Comparison of ENCODE assay signal across 15 cellular contexts in the genomic region with DNA sequence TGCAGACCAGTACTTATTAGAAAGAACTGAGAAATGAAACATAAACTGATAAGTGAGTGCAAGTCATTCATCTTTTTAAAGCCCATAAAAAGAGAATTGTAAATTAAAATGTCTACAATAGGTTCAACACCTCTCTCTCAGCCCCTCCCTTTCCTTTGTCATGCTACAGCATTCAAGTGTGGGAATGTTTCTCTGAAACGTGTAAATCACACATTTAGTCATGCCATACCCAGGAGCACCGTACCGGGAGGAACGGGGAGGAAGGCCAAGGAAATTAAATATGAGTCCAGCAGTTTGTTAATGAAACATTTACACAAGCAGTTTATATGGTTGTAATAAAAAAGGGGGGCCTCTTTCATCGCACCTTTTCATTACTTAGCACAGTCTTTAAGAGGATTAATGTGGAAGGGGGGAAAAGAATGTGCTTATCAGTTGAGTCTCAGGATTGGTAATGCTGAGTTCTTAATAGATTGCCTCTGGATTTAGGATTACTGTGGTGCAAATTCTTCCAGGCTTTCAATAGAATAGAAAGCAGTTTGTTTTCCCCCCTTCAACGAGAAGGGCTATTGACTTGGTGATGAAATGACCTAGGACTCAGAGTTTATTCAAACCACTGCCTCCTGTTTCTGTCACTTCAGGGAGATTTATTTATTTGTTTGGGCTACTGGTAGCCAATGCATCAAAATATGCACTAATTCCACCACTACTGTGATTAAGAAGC.
DNase-seq lines count a peak whose midpoint lies in the region; ATAC-seq, FAIRE-seq and TF ChIP-seq lines count a peak whose summit lies in the region.
"Had no signal": no experiment of that assay in that cellular context is flagged by ENCODE, and none has a peak within 500 bp of the region (broad histone marks: within the 10 kb centered on the region; RNA-seq: fewer than 3 reads in every experiment).

No MANE protein-coding gene starts in this region.

- TF ChIP-seq POLR2A in spleen (IDR thresholded peaks at IDR 0.05), result no peak

- H3K36me3 ChIP-seq in DND-41 (ENCODE audit: insufficient read depth, low read length) (no peaks in the 10 kb centered on the region), HAP-1 (replicated peaks) (no peaks in the 10 kb centered on the region), OCI-LY1 (ENCODE audit: insufficient read depth, low read length) (no peaks in the 10 kb centered on the region), keratinocyte (ENCODE audit: control insufficient read depth in 2 of 2, extremely low read depth in 1 of 2, insufficient read depth in 2 of 2, low read length in 2 of 2) (no peaks in the 10 kb centered on the region), spleen (no peaks in the 10 kb centered on the region)
- H3K36me3 ChIP-seq: MG63 had no signal

- WGBS in spleen, 5 donors, result 70 to 81% (median 76%) methylated on average over 6 of the region's 6 CpGs

- H3K4me3 ChIP-seq in DND-41 (ENCODE audit: low read depth in 1 of 2, low read length in 2 of 2) (no peak overlapping the region), HAP-1 (no peak overlapping the region), OCI-LY1 (ENCODE audit: low read depth, low read length, poor library complexity, severe bottlenecking) (peak overlapping the region; percentile 41), keratinocyte (ENCODE audit: control insufficient read depth in 2 of 3, extremely low read depth in 1 of 3, insufficient read depth in 2 of 3, low read depth in 1 of 3, low read length in 3 of 3) (no peak overlapping the region), spleen (no peak overlapping the region)
- H3K4me3 ChIP-seq: MG63 had no signal

- DNase-seq in DND-41, result no peak
- peak; percentile 69 to 99 for DNase-seq in HAP-1 (ENCODE audit: low spot score in 2 of 2)
- DNase-seq in keratinocyte (ENCODE audit: low read depth, low spot score), result no peak
- no peak for DNase-seq in Ammon's horn (ENCODE audit: low spot score)
- no peak for DNase-seq in spleen
- DNase-seq in NCI-H2171 (lab: John Stamatoyannopoulos, UW), result no peak
- DNase-seq: activated CD4-positive, alpha-beta T cell treated with anti-CD3 and anti-CD28 coated beads for 48 hours; activated effector memory CD4-positive, alpha-beta T cell treated with Interleukin-2 at 50 U/mL for 16 hours; GDM1; MG63; natural killer cell; NCI-H524 treated with DMSO at 0.1 percent for 48 hours had no signal

- peak; percentile 44 for FAIRE-seq in keratinocyte (lab: Jason Lieb, UNC)

- TF ChIP-seq CTCF in DND-41 (IDR thresholded peaks at IDR 0.05; ENCODE audit: borderline replicate concordance, extremely low read depth, low read length, poor library complexity, severe bottlenecking), result no peak
- TF ChIP-seq CTCF in OCI-LY1 (IDR thresholded peaks at IDR 0.05; ENCODE audit: low read length), result no peak
- no peak for TF ChIP-seq CTCF in keratinocyte (optimal IDR thresholded peaks at IDR 0.05 in 1 of 3, IDR thresholded peaks at IDR 0.05 in 1 of 3, conservative IDR thresholded peaks at IDR 0.05 in 1 of 3; ENCODE audit: extremely low read depth in 1 of 3, insufficient read depth in 2 of 3, low read length in 3 of 3)
- no peak for TF ChIP-seq CTCF in spleen (IDR thresholded peaks at IDR 0.05 in 8 of 11, conservative IDR thresholded peaks at IDR 0.05 in 3 of 11)

- ATAC-seq in DND-41 (ENCODE audit: insufficient read depth, low read depth) (no peak), GM19455 (IDR thresholded peaks at IDR 0.05; ENCODE audit: unreplicated experiment) (no peak)

- H3K27me3 ChIP-seq in DND-41 (ENCODE audit: insufficient read depth, low read length, poor library complexity), result no peaks in the 10 kb centered on the region
- H3K27me3 ChIP-seq in HAP-1 (ENCODE audit: low read depth), result no peaks in the 10 kb centered on the region
- H3K27me3 ChIP-seq in OCI-LY1 (ENCODE audit: insufficient read depth, low read length), result no peaks in the 10 kb centered on the region
- H3K27me3 ChIP-seq in keratinocyte (ENCODE audit: control insufficient read depth, extremely low read depth, insufficient read depth, low read length), result no peaks in the 10 kb centered on the region
- H3K27me3 ChIP-seq in spleen (replicated peaks in 1 of 7), result no peaks in the 10 kb centered on the region
- H3K27me3 ChIP-seq: MG63 had no signal

- H3K9me3 ChIP-seq in DND-41 (ENCODE audit: insufficient read depth, low read length, severe bottlenecking), result no peaks in the 10 kb centered on the region
- H3K9me3 ChIP-seq in HAP-1, result no peaks in the 10 kb centered on the region
- no peaks in the 10 kb centered on the region for H3K9me3 ChIP-seq in OCI-LY1 (ENCODE audit: low read length)
- no peaks in the 10 kb centered on the region for H3K9me3 ChIP-seq in keratinocyte (ENCODE audit: control insufficient read depth, low read depth, low read length)
- no peaks in the 10 kb centered on the region for H3K9me3 ChIP-seq in spleen
- H3K9me3 ChIP-seq: MG63 had no signal

- H2AFZ ChIP-seq in DND-41 (ENCODE audit: low read depth, low read length) (peak overlapping the region; percentile 35; the same call in 1 of the 2 replicates), OCI-LY1 (ENCODE audit: low read length) (no peak overlapping the region), keratinocyte (ENCODE audit: control insufficient read depth, low read length) (no peak overlapping the region)

- no peaks in the 10 kb centered on the region for H3F3A ChIP-seq in OCI-LY1 (ENCODE audit: insufficient read depth, low read length)

- H3K4me2 ChIP-seq in DND-41 (ENCODE audit: insufficient read depth, low read length), result no peak overlapping the region
- peak overlapping the region; percentile 81 for H3K4me2 ChIP-seq in OCI-LY1 (ENCODE audit: low read length)
- no peak overlapping the region for H3K4me2 ChIP-seq in keratinocyte (ENCODE audit: control insufficient read depth, extremely low read depth, insufficient read depth, low read depth, low read length)

- H3K9me2 ChIP-seq in OCI-LY1 (ENCODE audit: low read depth, low read length), result no peaks in the 10 kb centered on the region

- H3K4me1 ChIP-seq in DND-41 (ENCODE audit: insufficient read depth, low read length), result peaks cover 61% of the 10 kb centered on the region
- H3K4me1 ChIP-seq in HAP-1, result peaks cover 37% of the 10 kb centered on the region
- peaks cover 65% of the 10 kb centered on the region for H3K4me1 ChIP-seq in OCI-LY1 (ENCODE audit: insufficient read depth, low read length, severe bottlenecking)
- peaks cover 2% of the 10 kb centered on the region for H3K4me1 ChIP-seq in keratinocyte (ENCODE audit: control insufficient read depth, extremely low read depth, insufficient read depth, low read length)
- peaks cover 3 to 53% (median 27%) of the 10 kb centered on the region in 6 donors for H3K4me1 ChIP-seq in spleen

- peak overlapping the region; percentile 50; the same call in 1 of the 2 replicates for H3K27ac ChIP-seq in DND-41 (ENCODE audit: low read length)
- H3K27ac ChIP-seq in OCI-LY1 (ENCODE audit: low read depth, low read length, poor library complexity, severe bottlenecking), result peak overlapping the region; percentile 96
- no peak overlapping the region for H3K27ac ChIP-seq in keratinocyte (ENCODE audit: control insufficient read depth, insufficient read depth, low read length)
- H3K27ac ChIP-seq in spleen, result no peak overlapping the region
- H3K27ac ChIP-seq: HL-60 had no signal

- H3K79me2 ChIP-seq in DND-41 (ENCODE audit: insufficient read depth, low read length) (no peaks in the 10 kb centered on the region), OCI-LY1 (ENCODE audit: insufficient read depth, low read length) (no peaks in the 10 kb centered on the region), keratinocyte (ENCODE audit: control insufficient read depth, insufficient read depth, low read length) (no peaks in the 10 kb centered on the region)

- intact Hi-C loops in spleen (cut with DNase I; ENCODE audit: low total_unique reads), result no loop called here

- H3K9ac ChIP-seq in DND-41 (ENCODE audit: low read depth, low read length), result no peak overlapping the region
- H3K9ac ChIP-seq in OCI-LY1 (ENCODE audit: low read length), result peak overlapping the region; percentile 63
- H3K9ac ChIP-seq in keratinocyte (ENCODE audit: control insufficient read depth, extremely low read depth, insufficient read depth, low read length), result no peak overlapping the region

- dilution Hi-C loops in keratinocyte (cut with MboI; ENCODE audit: extremely low pct_ligation_motif_present, low sequenced_read_pairs), result no loop called here

- no peaks in the 10 kb centered on the region for H3K9me1 ChIP-seq in keratinocyte (ENCODE audit: control insufficient read depth, extremely low read depth, insufficient read depth, low read length)

- in situ Hi-C loops in HAP-1 (cut with MboI; ENCODE audit: low sequenced_read_pairs), result no loop called here

- H4K20me1 ChIP-seq in DND-41 (ENCODE audit: insufficient read depth, low read length), result no peaks in the 10 kb centered on the region
- no peaks in the 10 kb centered on the region for H4K20me1 ChIP-seq in OCI-LY1 (ENCODE audit: insufficient read depth, low read length)
- H4K20me1 ChIP-seq in keratinocyte (ENCODE audit: control insufficient read depth, extremely low read depth, insufficient read depth, low read length), result no peaks in the 10 kb centered on the region

Comparison
In these comparisons a context has a peak if more than half of its experiments do, and no peak if none do; other contexts are left out.
1. DNase-seq: peak in HAP-1 (2 of 2); none in DND-41 (single experiment), keratinocyte (single experiment), Ammon's horn (single experiment), spleen (single experiment) and NCI-H2171 (single experiment).
2. H3K27ac ChIP-seq: peak in DND-41 (single experiment) and OCI-LY1 (single experiment); none in keratinocyte (single experiment) and spleen (0 of 8).